9 cellular contexts compared by ENCODE assay signal in the genomic region with DNA sequence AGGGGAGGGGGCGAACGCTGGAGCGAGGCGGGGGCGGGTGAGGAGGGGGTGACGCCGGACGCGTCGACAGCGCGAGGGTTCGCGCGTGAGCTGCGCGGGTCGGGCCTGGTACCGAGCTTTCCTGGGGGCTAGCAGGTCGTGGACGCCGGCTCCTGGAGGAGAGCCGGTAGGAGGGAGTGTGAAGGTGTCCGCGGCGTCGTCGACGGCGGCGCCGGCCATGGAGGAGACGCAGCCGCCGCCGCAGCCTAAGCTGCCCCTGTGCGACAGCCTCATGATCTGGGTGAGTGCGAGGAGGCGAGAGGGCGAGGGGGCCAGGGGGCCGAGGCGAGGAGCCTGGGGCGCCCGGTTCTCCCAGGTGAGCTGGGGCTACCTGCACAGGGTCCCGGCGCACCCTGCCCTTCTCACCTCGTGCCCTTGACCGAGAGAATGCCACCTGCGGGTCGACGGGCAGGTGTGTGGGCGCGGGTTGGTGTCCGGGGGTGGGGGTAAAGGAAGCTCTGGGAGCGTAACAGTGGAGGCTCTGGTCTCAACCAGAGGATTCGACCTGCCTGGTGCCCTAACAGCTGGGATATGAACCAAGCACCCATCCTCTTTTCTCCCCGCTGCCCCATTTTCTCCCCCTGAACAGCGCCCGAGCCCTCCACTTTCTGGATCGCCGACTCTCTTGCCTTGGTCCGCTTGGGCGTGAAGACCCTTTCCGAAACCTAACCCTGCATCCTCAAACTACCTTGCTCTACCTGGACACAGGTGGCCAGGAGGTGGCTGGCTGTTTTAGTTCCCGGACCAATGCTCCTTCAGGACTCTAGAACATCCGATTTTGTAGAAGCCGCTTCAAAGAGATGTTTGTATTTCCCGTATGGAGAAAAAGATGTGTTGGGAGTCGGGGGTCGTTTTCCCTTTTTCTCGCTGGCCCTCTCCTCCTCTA. TPM values are rescaled to one million over a fixed set of nuclear protein-coding genes. Genes with fewer than 3 reads are reported as not detected.
A peak's percentile ranks its signal among the peaks of the same experiment; 100 is the strongest.
DNase-seq lines count a peak whose midpoint lies in the region; ATAC-seq, FAIRE-seq and TF ChIP-seq lines count a peak whose summit lies in the region.
"Had no signal": no experiment of that assay in that cellular context is flagged by ENCODE, and none has a peak within 500 bp of the region (broad histone marks: within the 10 kb centered on the region; RNA-seq: fewer than 3 reads in every experiment).

Gene HOOK1, plus strand, starts transcription at position 49 of the 925 bp plus-strand sequence. Its CDS starts 169 bp downstream, at position 218.

- no peaks in the 10 kb centered on the region for H3K9me3 ChIP-seq in mononuclear cell (ENCODE audit: low read depth, low read length)
- H3K9me3 ChIP-seq in vagina, result no peaks in the 10 kb centered on the region

- TF ChIP-seq CTCF in vagina (IDR thresholded peaks at IDR 0.05), result no peak

- H3K36me3 ChIP-seq in vagina, result no peaks in the 10 kb centered on the region

- H3K4me3 ChIP-seq in mononuclear cell (ENCODE audit: low read length), result peak within 1 kb of the TSS; percentile 37
- peak within 1 kb of the TSS; percentile 53 to 55 for H3K4me3 ChIP-seq in vagina

- peaks cover 10% of the 10 kb centered on the region for H3K4me1 ChIP-seq in mononuclear cell (ENCODE audit: insufficient read depth, low read length)
- H3K4me1 ChIP-seq in vagina, result peaks cover 17% of the 10 kb centered on the region

- intact Hi-C loops in vagina (cut with DNase I), result no loop called here

- H3K27me3 ChIP-seq in mononuclear cell (ENCODE audit: insufficient read depth, low read length), result peaks cover 37% of the 10 kb centered on the region
- no peaks in the 10 kb centered on the region for H3K27me3 ChIP-seq in vagina

- ATAC-seq in GM21737 (IDR thresholded peaks at IDR 0.05; ENCODE audit: unreplicated experiment), result peak; percentile 8

- H3K27ac ChIP-seq in vagina, result peak within 1 kb of the TSS; percentile 63

- TF ChIP-seq POLR2A in GM12892 (IDR thresholded peaks at IDR 0.05; ENCODE audit: low read depth, low read length) (no peak), vagina (IDR thresholded peaks at IDR 0.05) (no peak)

- peak; percentile 1 for DNase-seq in GM12892 (ENCODE audit: insufficient read length)
- peak; percentile 41 for DNase-seq in NCI-H526 treated with DMSO at 0.1 percent for 48 hours (lab: John Stamatoyannopoulos, UW)
- DNase-seq in cerebellum (ENCODE audit: low spot score), result no peak
- DNase-seq in vagina (ENCODE audit: extremely low spot score in 2 of 2), result no peak
- no peak for DNase-seq in GF-D8 (lab: John Stamatoyannopoulos, UW)
- no peak for DNase-seq in EL

- FAIRE-seq in GM12892 (lab: Jason Lieb, UNC), result no peak

RNA-seq across cellular contexts. Expression of gene HOOK1, which starts in this region (rescaled TPM):
- 0.13 TPM for polyA plus RNA-seq in GM12892 (2012; ENCODE audit: missing spikeins)
- total RNA-seq in cerebellum (17.2 TPM), mononuclear cell (8.8 TPM), vagina (24.6 TPM)
- total RNA-seq: lung microvascular endothelial cell had no signal

Comparison
In these comparisons a context has a peak if more than half of its experiments do, and no peak if none do; other contexts are left out.
1. DNase-seq: peak in GM12892 (single experiment) and NCI-H526 treated with DMSO at 0.1 percent for 48 hours (single experiment); none in cerebellum (single experiment), vagina (0 of 2), GF-D8 (single experiment) and EL (single experiment).